1 cellular context compared by ENCODE assay signal in genomic region chr3:194135806-194136518, GRCh38.
TF ChIP-seq lines count a peak whose summit lies in the region.

HES1 (plus strand) TSS chr3:194136148; CDS start chr3:194136381, 233 bp downstream.

TF ChIP-seq in HEK293, 187 proteins besides CTCF, POLR2A, EP300 and RAD21 (continued from another document and continues in another):
- TF ChIP-seq AEBP2 (tag by site-specific recombination; IDR thresholded peaks at IDR 0.05; ENCODE audit: borderline replicate concordance) (no peak), BCL6B (tag by site-specific recombination; IDR thresholded peaks at IDR 0.05) (no peak), PATZ1 (tag by site-specific recombination; IDR thresholded peaks at IDR 0.05) (0 out of 2 replicates have a peak, but pooled peaks have one; percentile 14), ZNF677 (tag by site-specific recombination; IDR thresholded peaks at IDR 0.05) (no peak), ZXDB (tag by site-specific recombination; IDR thresholded peaks at IDR 0.05) (peak; percentile 42), ZNF280C (tag by site-specific recombination; IDR thresholded peaks at IDR 0.05) (no peak), ZFP69B (tag by site-specific recombination; IDR thresholded peaks at IDR 0.05) (0 out of 2 replicates have a peak, but pooled peaks have one; percentile 42), ZNF514 (tag by site-specific recombination; IDR thresholded peaks at IDR 0.05) (no peak), ZNF792 (tag by site-specific recombination; IDR thresholded peaks at IDR 0.05) (no peak), ZNF423 (tag by site-specific recombination; IDR thresholded peaks at IDR 0.05) (no peak), ZNF248 (tag by site-specific recombination; IDR thresholded peaks at IDR 0.05) (no peak), ZSCAN4 (tag by site-specific recombination; IDR thresholded peaks at IDR 0.05) (no peak), ZFP3 (tag by site-specific recombination; IDR thresholded peaks at IDR 0.05; ENCODE audit: low read depth) (0 out of 2 replicates have a peak, but pooled peaks have one; percentile 6), ZNF555 (tag by site-specific recombination; conservative IDR thresholded peaks at IDR 0.05) (no peak), KLF7 (tag by site-specific recombination; IDR thresholded peaks at IDR 0.05; ENCODE audit: borderline replicate concordance) (no peak), ZNF146 (tag by site-specific recombination; IDR thresholded peaks at IDR 0.05) (no peak), ZNF18 (tag by site-specific recombination; IDR thresholded peaks at IDR 0.05) (no peak), ZNF623 (tag by site-specific recombination; IDR thresholded peaks at IDR 0.05) (no peak), ZNF433 (tag by site-specific recombination; IDR thresholded peaks at IDR 0.05; ENCODE audit: low read depth) (no peak), ZBTB26 (tag by site-specific recombination; optimal IDR thresholded peaks at IDR 0.05) (peak; percentile 49), ZFP37 (tag by site-specific recombination; IDR thresholded peaks at IDR 0.05) (0 out of 2 replicates have a peak, but pooled peaks have one; percentile 21), ZNF155 (tag by site-specific recombination; IDR thresholded peaks at IDR 0.05) (no peak), GLI4 (tag by site-specific recombination; IDR thresholded peaks at IDR 0.05) (no peak), ZNF560 (tag by site-specific recombination; IDR thresholded peaks at IDR 0.05; ENCODE audit: borderline replicate concordance) (no peak), ZNF777 (tag by site-specific recombination; IDR thresholded peaks at IDR 0.05; ENCODE audit: borderline replicate concordance) (no peak), SETDB1 (IDR thresholded peaks at IDR 0.05; ENCODE audit: insufficient read length, low read length) (no peak), ZNF274 (IDR thresholded peaks at IDR 0.05; ENCODE audit: low read length) (no peak), ZNF274 (tag by site-specific recombination; IDR thresholded peaks at IDR 0.05; ENCODE audit: borderline replicate concordance) (no peak), ZNF112 (tag by site-specific recombination; IDR thresholded peaks at IDR 0.05) (no peak), ZNF658 (tag by site-specific recombination; IDR thresholded peaks at IDR 0.05) (no peak), PRDM4 (tag by site-specific recombination; IDR thresholded peaks at IDR 0.05) (peak; percentile 77), ZNF510 (tag by site-specific recombination; IDR thresholded peaks at IDR 0.05; ENCODE audit: insufficient replicate concordance) (no peak), TRIM28 (IDR thresholded peaks at IDR 0.05; ENCODE audit: borderline replicate concordance, low read length) (no peak), ZNF610 (tag by site-specific recombination; IDR thresholded peaks at IDR 0.05; ENCODE audit: borderline replicate concordance) (no peak), ZNF843 (tag by site-specific recombination; IDR thresholded peaks at IDR 0.05) (no peak), ZNF513 (tag by site-specific recombination; IDR thresholded peaks at IDR 0.05) (no peak), KLF1 (tag by site-specific recombination; IDR thresholded peaks at IDR 0.05) (no peak), ZNF175 (tag by site-specific recombination; IDR thresholded peaks at IDR 0.05) (no peak), ZNF239 (tag by site-specific recombination; IDR thresholded peaks at IDR 0.05) (no peak), INSM2 (tag by site-specific recombination; IDR thresholded peaks at IDR 0.05) (no peak; the same call in 1 of the 2 replicates), ZNF561 (tag by site-specific recombination; IDR thresholded peaks at IDR 0.05; ENCODE audit: borderline replicate concordance) (0 out of 2 replicates have a peak, but pooled peaks have one; percentile 34), ZNF530 (tag by site-specific recombination; IDR thresholded peaks at IDR 0.05; ENCODE audit: low read depth) (no peak), ZNF211 (tag by site-specific recombination; IDR thresholded peaks at IDR 0.05; ENCODE audit: low read depth) (no peak), ZNF707 (tag by site-specific recombination; IDR thresholded peaks at IDR 0.05) (no peak), ZNF664 (tag by site-specific recombination; IDR thresholded peaks at IDR 0.05) (no peak), ZNF23 (tag by site-specific recombination; IDR thresholded peaks at IDR 0.05; ENCODE audit: borderline replicate concordance) (no peak), ZNF624 (tag by site-specific recombination; IDR thresholded peaks at IDR 0.05) (no peak), ZNF37A (tag by site-specific recombination; IDR thresholded peaks at IDR 0.05) (no peak), ZNF621 (tag by site-specific recombination; IDR thresholded peaks at IDR 0.05) (no peak), ZNF701 (tag by site-specific recombination; IDR thresholded peaks at IDR 0.05) (no peak), ZNF544 (tag by site-specific recombination; IDR thresholded peaks at IDR 0.05) (no peak), ZNF416 (tag by site-specific recombination; IDR thresholded peaks at IDR 0.05) (no peak), WT1 (tag by site-specific recombination; IDR thresholded peaks at IDR 0.05) (peak; percentile 35; the same call in 1 of the 2 replicates)
